ENCODE assay signal across 8 cellular contexts in genomic region chr13:94550030-94550738, GRCh38. TPM values are rescaled to one million over a fixed set of nuclear protein-coding genes. Genes with fewer than 3 reads are reported as not detected.
DNase-seq lines count a peak whose midpoint lies in the region; ATAC-seq and TF ChIP-seq lines count a peak whose summit lies in the region.

No MANE protein-coding gene starts in this region.

- no peaks in the 10 kb centered on the region for H3K79me2 ChIP-seq in SK-N-SH (ENCODE audit: insufficient read depth)

- H3K27ac ChIP-seq in SK-N-SH (ENCODE audit: low read depth in 2 of 2, low read length in 1 of 2) (peak overlapping the region; percentile 83 to 98), esophagus (ENCODE audit: low read depth in 2 of 2, low read length in 1 of 2) (peak overlapping the region; percentile 89)

- CTCF ChIA-PET in SK-N-SH (lab: Yijun Ruan, JAX), result interaction anchor here (0.9 to 2.4 kb wide), 9 partner anchors 14 to 118 kb away, joined by 3 to 10 read pairs (median 5); no protein-coding TSS in a partner anchor

- peaks cover 10% of the 10 kb centered on the region for H3K27me3 Mint-ChIP-seq in nephron progenitor cell (ENCODE audit: low read depth, poor library complexity)

- no peaks in the 10 kb centered on the region for H3K27me3 ChIP-seq in SK-N-SH (ENCODE audit: insufficient read depth)
- no peaks in the 10 kb centered on the region for H3K27me3 ChIP-seq in esophagus (ENCODE audit: control insufficient read depth in 1 of 2, insufficient read depth in 2 of 2, low read length in 2 of 2)

- H3K27ac Mint-ChIP-seq in nephron progenitor cell, result peak overlapping the region; percentile 97

- WGBS in SK-N-SH (ENCODE audit: low lambda C conversion rate), result 32% methylated on average over 19 of the region's 23 CpGs
- 23 to 25% methylated on average over 23 of the region's 23 CpGs for WGBS in esophagus, 2 donors

- TF ChIP-seq CTCF in SK-N-SH (IDR thresholded peaks at IDR 0.05), result no peak
- TF ChIP-seq CTCF in nephron progenitor cell (IDR thresholded peaks at IDR 0.05), result no peak

- H3K9me2 ChIP-seq in SK-N-SH, result no peaks in the 10 kb centered on the region

- H3K4me2 ChIP-seq in SK-N-SH, result peak overlapping the region; percentile 86

- TF ChIP-seq RAD21 in SK-N-SH (IDR thresholded peaks at IDR 0.05; ENCODE audit: low read length), result no peak

- H3F3A ChIP-seq in SK-N-SH (replicated peaks; ENCODE audit: insufficient read depth), result peaks cover 26% of the 10 kb centered on the region

- H3K9me3 ChIP-seq in SK-N-SH (no peaks in the 10 kb centered on the region), esophagus (ENCODE audit: control insufficient read depth in 2 of 2, insufficient read depth in 1 of 2, low read depth in 1 of 2, low read length in 1 of 2) (no peaks in the 10 kb centered on the region)

- H3K9me3 Mint-ChIP-seq in nephron progenitor cell, result peaks cover 8% of the 10 kb centered on the region

- no peak for TF ChIP-seq EP300 in SK-N-SH (IDR thresholded peaks at IDR 0.05; ENCODE audit: borderline replicate concordance in 1 of 2, low read depth in 1 of 2, low read length in 1 of 2)

- no peaks in the 10 kb centered on the region for H4K20me1 ChIP-seq in SK-N-SH (ENCODE audit: insufficient read depth)

- H3K9ac ChIP-seq in SK-N-SH, result peak overlapping the region; percentile 77

- H3K36me3 ChIP-seq in SK-N-SH (replicated peaks in 1 of 2; ENCODE audit: control insufficient read depth in 1 of 2, insufficient read depth in 2 of 2, low read length in 1 of 2), result no peaks in the 10 kb centered on the region
- H3K36me3 ChIP-seq in esophagus (ENCODE audit: control insufficient read depth in 2 of 2, insufficient read depth in 2 of 2, low read length in 1 of 2), result no peaks in the 10 kb centered on the region

- peaks cover 5% of the 10 kb centered on the region for H3K36me3 Mint-ChIP-seq in nephron progenitor cell (ENCODE audit: low read depth)

- peak; percentile 0 for ATAC-seq in activated CD4-positive, CD25-positive, alpha-beta regulatory T cell treated with anti-CD3 and anti-CD28 coated beads, Interleukin-2, amount 50 U/mL, for 24 hours
- ATAC-seq in HG02943 (IDR thresholded peaks at IDR 0.05; ENCODE audit: low read depth, unreplicated experiment), result peak; percentile 5
- ATAC-seq in HG02970 (IDR thresholded peaks at IDR 0.05; ENCODE audit: low FRiP score, unreplicated experiment), result no peak

- POLR2A ChIA-PET in SK-N-SH (lab: Yijun Ruan, JAX), result interaction anchor here (0.8 to 2.9 kb wide), 5 partner anchors 11 to 51 kb away, joined by 3 to 22 read pairs (median 5); partner anchors contain the start of genes GPR180 and TGDS

- peak overlapping the region; percentile 85 for H2AFZ ChIP-seq in SK-N-SH (ENCODE audit: low read depth)

- DNase-seq in activated CD4-positive, CD25-positive, alpha-beta regulatory T cell (lab: John Stamatoyannopoulos, UW), result no peak
- DNase-seq in SK-N-SH (no peak), nephron progenitor cell (no peak)
- DNase-seq in central memory CD4-positive, alpha-beta T cell, result no peak

- H3K4me3 Mint-ChIP-seq in nephron progenitor cell, result peak overlapping the region; percentile 90

- H3K4me1 ChIP-seq in SK-N-SH (ENCODE audit: control insufficient read depth in 1 of 2, insufficient read depth in 2 of 2, low read depth in 1 of 2, low read length in 1 of 2) (peaks cover 5 to 12% of the 10 kb centered on the region in 2 experiments; a peak in 2 of 4 replicates), esophagus (ENCODE audit: control insufficient read depth in 2 of 2, insufficient read depth in 2 of 2, low read length in 1 of 2) (no peaks in the 10 kb centered on the region)

- H3K4me1 Mint-ChIP-seq in nephron progenitor cell, result peaks cover 22% of the 10 kb centered on the region

- H3K4me3 ChIP-seq in SK-N-SH (ENCODE audit: low read depth in 2 of 2, low read length in 1 of 2) (peak overlapping the region; percentile 69 to 81), esophagus (ENCODE audit: low read depth in 1 of 2, low read length in 2 of 2) (peak overlapping the region; percentile 70 to 78)

TF ChIP-seq in SK-N-SH, 30 proteins besides CTCF, POLR2A, EP300 and RAD21:
- TF ChIP-seq RXRA (IDR thresholded peaks at IDR 0.05; ENCODE audit: borderline replicate concordance, low read depth) (no peak), CHD2 (IDR thresholded peaks at IDR 0.05; ENCODE audit: low read length, partially characterized antibody) (peak; percentile 57), NRF1 (IDR thresholded peaks at IDR 0.05; ENCODE audit: low read depth, low read length) (no peak), MXI1 (IDR thresholded peaks at IDR 0.05; ENCODE audit: low read depth, low read length) (peak; percentile 13; the same call in 1 of the 2 replicates)

RNA-seq across cellular contexts. Expression of gene TGDS, which starts 45.8 kb away (rescaled TPM):
- polyA plus RNA-seq in SK-N-SH (2012; rRNA removed), result 8.2 and 12.2 TPM in 2 replicates
- polyA plus RNA-seq in SK-N-SH (2012; cell fraction: cytosol; rRNA removed), result 13.2 and 15.8 TPM in 2 replicates
- polyA plus RNA-seq in SK-N-SH (2012; cell fraction: nucleus; rRNA removed), result 5.6 and 12.7 TPM in 2 replicates
- polyA plus RNA-seq in esophagus, result 1 to 10 TPM; 5.2 to 6.1 TPM

RNA-seq across cellular contexts. Expression of gene GPR180, which starts 51.5 kb away (rescaled TPM):
- polyA plus RNA-seq in SK-N-SH (2012; rRNA removed) (1.8 and 2.2 TPM in 2 replicates), esophagus (1 to 10 TPM; 1.1 to 1.2 TPM)
- polyA plus RNA-seq in SK-N-SH (2012; cell fraction: cytosol; rRNA removed), result 2.6 and 3.0 TPM in 2 replicates
- polyA plus RNA-seq in SK-N-SH (2012; cell fraction: nucleus; rRNA removed), result 1.6 and 3.8 TPM in 2 replicates
